Comparison of ENCODE assay signal across 8 cellular contexts in genomic region chr12:52025301-52026172, GRCh38. TPM values are rescaled to one million over a fixed set of nuclear protein-coding genes. Genes with fewer than 3 reads are reported as not detected.
A peak's percentile ranks its signal among the peaks of the same experiment; 100 is the strongest.
DNase-seq lines count a peak whose midpoint lies in the region; ATAC-seq and TF ChIP-seq lines count a peak whose summit lies in the region.

No MANE protein-coding gene starts in this region.

- H3K36me3 ChIP-seq in BLaER1 = no peaks in the 10 kb centered on the region

- peak overlapping the region; percentile 96 for H3K4me2 ChIP-seq in BLaER1

- DNase-seq in NB4 (ENCODE audit: low read depth) (peak; percentile 91), SK-MEL-5 (ENCODE audit: low read depth, low spot score) (peak; percentile 92), globus pallidus (ENCODE audit: low spot score) (peak; percentile 86), occipital lobe (lab: John Stamatoyannopoulos, UW) (peak; percentile 77), superior temporal gyrus (ENCODE audit: extremely low spot score) (peak; percentile 92)
- DNase-seq in activated naive CD4-positive, alpha-beta T cell treated with Interleukin-2 at 50 U/mL for 16 hours = peak; percentile 83

- peak; percentile 43 for ATAC-seq in GM21529 (IDR thresholded peaks at IDR 0.05; ENCODE audit: unreplicated experiment)

- peaks cover 89% of the 10 kb centered on the region for H3K4me1 ChIP-seq in BLaER1

- no peaks in the 10 kb centered on the region for H4K20me1 ChIP-seq in BLaER1

- H3K4me3 ChIP-seq in BLaER1 (peak overlapping the region; percentile 55; the same call in 1 of the 2 replicates), NB4 (ENCODE audit: low read depth, low read length) (peak overlapping the region; percentile 56)

- no peaks in the 10 kb centered on the region for H3K9me3 ChIP-seq in BLaER1

- in situ Hi-C loops in SK-MEL-5 (cut with HindIII; ENCODE audit: low pct_unique_long_range_greater_than_20kb, low sequenced_read_pairs) = no loop called here

- no peak for TF ChIP-seq POLR2A in NB4 (IDR thresholded peaks at IDR 0.05; ENCODE audit: extremely low read depth, insufficient read length)

- H3K27ac ChIP-seq in BLaER1 = peak overlapping the region; percentile 55; the same call in 1 of the 2 replicates

- H3K27me3 ChIP-seq in BLaER1 = no peaks in the 10 kb centered on the region

- peak; percentile 86 for TF ChIP-seq CTCF in NB4 (IDR thresholded peaks at IDR 0.05; ENCODE audit: low read depth, low read length)

- peak overlapping the region; percentile 63 for H3K9ac ChIP-seq in BLaER1

RNA-seq across cellular contexts. Expression of gene TAMALIN, which starts 18.8 kb away (rescaled TPM):
- total RNA-seq in SK-MEL-5 (2014; rRNA removed; shearing (Covaris generic)) = 25.5 and 26.7 TPM in 2 replicates
- polyA plus RNA-seq in SK-MEL-5 (2015; cell fraction: cytosol; rRNA removed) = 16.7 and 18.1 TPM in 2 replicates
- 22.3 and 27.8 TPM in 2 replicates for polyA plus RNA-seq in SK-MEL-5 (2015; cell fraction: nucleus; rRNA removed)
- total RNA-seq in occipital lobe = 1.6 TPM

RNA-seq across cellular contexts. Expression of gene NR4A1, which starts 25.7 kb away (rescaled TPM):
- 33.5 and 35.4 TPM in 2 replicates for total RNA-seq in SK-MEL-5 (2014; rRNA removed; shearing (Covaris generic))
- 172 and 190 TPM in 2 replicates for polyA plus RNA-seq in SK-MEL-5 (2015; cell fraction: cytosol; rRNA removed)
- 199 and 239 TPM in 2 replicates for polyA plus RNA-seq in SK-MEL-5 (2015; cell fraction: nucleus; rRNA removed)
- total RNA-seq in occipital lobe = 5.8 TPM

RNA-seq across cellular contexts. Expression of gene ATG101, which starts 44.2 kb away (rescaled TPM):
- 90.4 and 104 TPM in 2 replicates for total RNA-seq in SK-MEL-5 (2014; rRNA removed; shearing (Covaris generic))
- polyA plus RNA-seq in SK-MEL-5 (2015; cell fraction: cytosol; rRNA removed) = 99.8 and 106 TPM in 2 replicates
- polyA plus RNA-seq in SK-MEL-5 (2015; cell fraction: nucleus; rRNA removed) = 62.6 and 65.9 TPM in 2 replicates
- 19.5 TPM for total RNA-seq in occipital lobe

RNA-seq across cellular contexts. Expression of gene SMIM41, which starts 54.0 kb away (rescaled TPM):
- not detected in 2 replicates for total RNA-seq in SK-MEL-5 (2014; rRNA removed; shearing (Covaris generic))
- not detected in 2 replicates for polyA plus RNA-seq in SK-MEL-5 (2015; cell fraction: cytosol; rRNA removed)
- not detected in 2 replicates for polyA plus RNA-seq in SK-MEL-5 (2015; cell fraction: nucleus; rRNA removed)
- total RNA-seq in occipital lobe = not detected

Comparison
In these comparisons a context has a peak if more than half of its experiments do, and no peak if none do; other contexts are left out.
1. Peak in every context shown above with its lines: DNase-seq, ATAC-seq, H3K4me3 ChIP-seq and H3K27ac ChIP-seq.
2. RNA of gene TAMALIN, which starts 18.8 kb away (total RNA-seq): 25.5 to 26.7 TPM in SK-MEL-5; 1.6 TPM in occipital lobe (single experiment); every median in the first group is over 10 times any median in the second.